22 cellular contexts compared by ENCODE assay signal in genomic region chr14:86683525-86683924, GRCh38.
DNase-seq lines count a peak whose midpoint lies in the region; ATAC-seq and TF ChIP-seq lines count a peak whose summit lies in the region.
"Had no signal": no experiment of that assay in that cellular context is flagged by ENCODE, and none has a peak within 500 bp of the region (broad histone marks: within the 10 kb centered on the region; RNA-seq: fewer than 3 reads in every experiment).

No MANE protein-coding gene starts in this region.

- H3K4me1 ChIP-seq in adipocyte (ENCODE audit: control insufficient read depth, insufficient read depth, low read length) (no peaks in the 10 kb centered on the region), foreskin keratinocyte (no peaks in the 10 kb centered on the region)
- H3K4me1 ChIP-seq: BLaER1 had no signal

- H3K9me3 ChIP-seq in adipocyte (ENCODE audit: control insufficient read depth, low read length) = no peaks in the 10 kb centered on the region
- H3K9me3 ChIP-seq: BLaER1 had no signal

- no peak overlapping the region for H3K27ac ChIP-seq in foreskin keratinocyte
- H3K27ac ChIP-seq: BLaER1, KMS-11 had no signal

- no peak overlapping the region for H3K4me3 ChIP-seq in adipocyte (ENCODE audit: low read length)
- H3K4me3 ChIP-seq: BLaER1 had no signal

- no peak for TF ChIP-seq CTCF in foreskin keratinocyte (conservative IDR thresholded peaks at IDR 0.05)

- ATAC-seq in foreskin keratinocyte (peak; percentile 53), HG02763 (IDR thresholded peaks at IDR 0.05; ENCODE audit: unreplicated experiment) (no peak)
- ATAC-seq: Panc1, SK-N-SH treated with all-trans-retinoic acid at 6 μM for 48 hours had no signal

- no peaks in the 10 kb centered on the region for H3K36me3 ChIP-seq in adipocyte (ENCODE audit: control insufficient read depth, insufficient read depth, low read length, severe bottlenecking)
- H3K36me3 ChIP-seq: BLaER1 had no signal

- H3K27me3 ChIP-seq in adipocyte (replicated peaks; ENCODE audit: control insufficient read depth, insufficient read depth, low read length) (no peaks in the 10 kb centered on the region), foreskin keratinocyte (no peaks in the 10 kb centered on the region)
- H3K27me3 ChIP-seq: BLaER1 had no signal

- peak; percentile 29 for DNase-seq in EL
- peak; percentile 93 for DNase-seq in NCI-H1694 treated with DMSO at 0.1 percent for 48 hours (lab: John Stamatoyannopoulos, UW)
- DNase-seq in adipocyte (ENCODE audit: low read depth) = peak; percentile 59
- DNase-seq in foreskin keratinocyte = peak in 1 of 2 donors; percentile 27
- no peak for DNase-seq in DMS79 (lab: John Stamatoyannopoulos, UW)
- no peak for DNase-seq in T-helper 9 cell
- no peak for DNase-seq in stimulated activated naive CD4-positive, alpha-beta T cell treated with Interleukin-2 at 50 U/mL for 16 hours (lab: John Stamatoyannopoulos, UW)
- DNase-seq: CD4-positive, alpha-beta T cell; COR-L47; GF-D8; IMR-90; NCI-H1092 treated with DMSO at 0.1 percent for 48 hours; NCI-H146; NCI-H2081; NCI-H446 treated with DMSO at 0.1 percent for 48 hours; NCI-H774; NK-92 treated with Interleukin-12 subunit alpha and Interleukin-12 subunit beta, amount 100 ng/mL, for 24 hours had no signal

- H3K9ac ChIP-seq in adipocyte (ENCODE audit: low read length) = no peak overlapping the region
- H3K9ac ChIP-seq: BLaER1, KMS-11 had no signal

Comparison
In these comparisons a context has a peak if more than half of its experiments do, and no peak if none do; other contexts are left out.
1. DNase-seq: peak in EL (single experiment), NCI-H1694 treated with DMSO at 0.1 percent for 48 hours (single experiment) and adipocyte (single experiment); none in DMS79 (single experiment), T-helper 9 cell (single experiment) and stimulated activated naive CD4-positive, alpha-beta T cell treated with Interleukin-2 at 50 U/mL for 16 hours (single experiment).